ENCODE assay signal across 8 cellular contexts in the genomic region with DNA sequence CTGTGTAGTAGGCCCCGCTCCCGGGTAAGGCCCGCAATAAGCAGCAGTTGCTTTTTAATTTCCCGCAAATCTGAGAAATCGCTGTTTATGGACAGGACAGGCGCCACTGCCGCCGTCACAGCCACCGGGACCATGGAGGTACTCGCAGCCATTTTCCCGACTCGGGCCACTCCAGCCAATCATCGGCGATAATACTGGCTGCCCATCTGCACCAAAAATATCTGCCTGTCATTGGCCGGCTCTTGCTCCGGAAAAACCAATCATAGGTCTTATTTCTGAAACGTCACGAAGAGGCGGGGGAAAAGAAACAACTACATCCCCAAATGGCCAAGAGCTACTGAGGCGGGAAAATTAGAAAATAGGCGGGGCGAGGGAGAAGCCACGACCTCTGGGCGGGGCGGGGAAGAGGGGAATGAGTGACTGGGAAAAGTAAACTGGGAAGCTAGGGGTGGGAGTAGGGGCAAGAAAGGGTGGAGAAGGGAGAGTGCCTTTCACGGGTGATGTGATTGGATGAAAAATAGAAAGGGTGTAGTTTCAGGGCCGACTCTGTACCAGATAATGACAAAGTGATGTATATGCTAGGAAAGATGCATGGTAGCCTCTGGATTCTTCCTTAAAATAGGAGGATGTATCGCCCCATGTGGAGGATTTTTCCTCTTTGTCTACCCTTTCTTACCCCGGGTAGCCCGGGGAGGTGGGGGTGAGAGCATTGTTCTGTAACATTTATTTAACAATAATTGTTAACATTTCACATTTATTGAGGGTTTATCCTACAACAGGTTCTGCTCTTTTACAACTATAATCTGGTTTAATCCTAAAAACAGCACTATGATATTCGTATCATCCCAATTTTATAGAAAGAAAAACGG. TPM values are rescaled to one million over a fixed set of nuclear protein-coding genes. Genes with fewer than 3 reads are reported as not detected.
DNase-seq lines count a peak whose midpoint lies in the region; ATAC-seq, FAIRE-seq and TF ChIP-seq lines count a peak whose summit lies in the region.

A gene with protein sequence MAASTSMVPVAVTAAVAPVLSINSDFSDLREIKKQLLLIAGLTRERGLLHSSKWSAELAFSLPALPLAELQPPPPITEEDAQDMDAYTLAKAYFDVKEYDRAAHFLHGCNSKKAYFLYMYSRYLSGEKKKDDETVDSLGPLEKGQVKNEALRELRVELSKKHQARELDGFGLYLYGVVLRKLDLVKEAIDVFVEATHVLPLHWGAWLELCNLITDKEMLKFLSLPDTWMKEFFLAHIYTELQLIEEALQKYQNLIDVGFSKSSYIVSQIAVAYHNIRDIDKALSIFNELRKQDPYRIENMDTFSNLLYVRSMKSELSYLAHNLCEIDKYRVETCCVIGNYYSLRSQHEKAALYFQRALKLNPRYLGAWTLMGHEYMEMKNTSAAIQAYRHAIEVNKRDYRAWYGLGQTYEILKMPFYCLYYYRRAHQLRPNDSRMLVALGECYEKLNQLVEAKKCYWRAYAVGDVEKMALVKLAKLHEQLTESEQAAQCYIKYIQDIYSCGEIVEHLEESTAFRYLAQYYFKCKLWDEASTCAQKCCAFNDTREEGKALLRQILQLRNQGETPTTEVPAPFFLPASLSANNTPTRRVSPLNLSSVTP (minus strand): TSS at position 163 of the 869 bp plus-strand sequence. CDS start 11 bp downstream, at position 152.

- TF ChIP-seq POLR2A in endothelial cell of umbilical vein (IDR thresholded peaks at IDR 0.05; ENCODE audit: low read depth, low read length), result peak; percentile 27

- H3K27ac ChIP-seq in OCI-LY7 (ENCODE audit: low read depth, low read length, poor library complexity, severe bottlenecking), result peak within 1 kb of the TSS; percentile 43
- peak within 1 kb of the TSS; percentile 77 for H3K27ac ChIP-seq in endothelial cell of umbilical vein (ENCODE audit: insufficient read depth, low read depth, low read length)

- ATAC-seq in GM21526 (IDR thresholded peaks at IDR 0.05; ENCODE audit: low FRiP score, unreplicated experiment), result peak; percentile 96

- H4K20me1 ChIP-seq in OCI-LY7 (ENCODE audit: insufficient read depth, low read length) (no peaks in the 10 kb centered on the region), endothelial cell of umbilical vein (replicated peaks; ENCODE audit: control insufficient read depth, extremely low read depth, insufficient read depth, low read length) (no peaks in the 10 kb centered on the region)

- H3K9me2 ChIP-seq in OCI-LY7 (ENCODE audit: insufficient read depth, low read length), result no peaks in the 10 kb centered on the region

- no peaks in the 10 kb centered on the region for H3K9me1 ChIP-seq in endothelial cell of umbilical vein (replicated peaks; ENCODE audit: control insufficient read depth, extremely low read depth, insufficient read depth, low read length)

- H2AFZ ChIP-seq in OCI-LY7 (ENCODE audit: low read length) (peak within 1 kb of the TSS; percentile 99), endothelial cell of umbilical vein (ENCODE audit: low read depth, low read length) (peak within 1 kb of the TSS; percentile 96)

- peaks cover 43% of the 10 kb centered on the region for H3K79me2 ChIP-seq in OCI-LY7 (ENCODE audit: insufficient read depth, low read depth, low read length)
- H3K79me2 ChIP-seq in endothelial cell of umbilical vein (ENCODE audit: control insufficient read depth, insufficient read depth, low read length), result peaks cover 39% of the 10 kb centered on the region

- POLR2A ChIA-PET in OCI-LY7 (lab: Charles Lee), result interaction anchor here (0.5 to 1.8 kb wide), 14 partner anchors 10 to 141 kb away, joined by 3 to 7 read pairs (median 4); a partner anchor contains a TSS
- POLR2A ChIA-PET in endothelial cell of umbilical vein (lab: Charles Lee), result interaction anchor here (0.8 kb wide), 1 partner anchor 27 kb away, joined by 4 read pairs; no protein-coding TSS in a partner anchor

- H3K27me3 ChIP-seq in endothelial cell of umbilical vein (ENCODE audit: control insufficient read depth in 2 of 2, insufficient read depth in 2 of 2, low read length in 2 of 2), result no peaks in the 10 kb centered on the region

- dilution Hi-C loops in endothelial cell of umbilical vein (cut with MboI; ENCODE audit: extremely low pct_ligation_motif_present, low sequenced_read_pairs), result no loop called here

- H3K4me3 ChIP-seq in OCI-LY7 (ENCODE audit: low read depth, low read length, poor library complexity, severe bottlenecking) (peak within 1 kb of the TSS; percentile 97), endothelial cell of umbilical vein (replicated peaks in 1 of 3; ENCODE audit: insufficient read depth in 1 of 3, low read depth in 1 of 3, low read length in 3 of 3) (peak within 1 kb of the TSS; percentile 46 to 71 (median 61))

- H3K4me2 ChIP-seq in OCI-LY7 (ENCODE audit: low read length) (peak within 1 kb of the TSS; percentile 75), endothelial cell of umbilical vein (ENCODE audit: insufficient read depth, low read length) (peak within 1 kb of the TSS; percentile 84)

- H3K4me1 ChIP-seq in OCI-LY7 (ENCODE audit: insufficient read depth, low read length, poor library complexity, severe bottlenecking), result peaks cover 15% of the 10 kb centered on the region
- H3K4me1 ChIP-seq in endothelial cell of umbilical vein (ENCODE audit: control insufficient read depth, extremely low read depth, insufficient read depth, low read length), result peaks cover 11% of the 10 kb centered on the region

- TF ChIP-seq CTCF in D721Med (IDR thresholded peaks at IDR 0.05; ENCODE audit: insufficient read depth, missing control alignments) (no peak), OCI-LY7 (conservative IDR thresholded peaks at IDR 0.05; ENCODE audit: low read length) (no peak), endothelial cell of umbilical vein (IDR thresholded peaks at IDR 0.05; ENCODE audit: extremely low read depth in 1 of 2, insufficient read depth in 1 of 2, low read depth in 1 of 2, low read length in 2 of 2) (no peak)

- FAIRE-seq in D721Med (lab: Jason Lieb, UNC), result peak; percentile 32
- peak; percentile 100 for FAIRE-seq in endothelial cell of umbilical vein (lab: Jason Lieb, UNC)

- CTCF ChIA-PET in OCI-LY7 (lab: Charles Lee; ENCODE audit: unreplicated experiment) (interaction anchor here (0.6 kb wide), 1 partner anchor 139 kb away, joined by 3 read pairs; a partner anchor contains a TSS), endothelial cell of umbilical vein (lab: Charles Lee) (interaction anchor here (1.0 to 1.9 kb wide), 3 partner anchors 10 to 139 kb away, joined by 3 to 10 read pairs (median 4); a partner anchor contains a TSS)

- DNase-seq in D721Med (ENCODE audit: insufficient read length, low spot score), result peak; percentile 74
- peak; percentile 91 for DNase-seq in HuH-7.5 (ENCODE audit: low spot score)
- DNase-seq in OCI-LY7 (ENCODE audit: low spot score), result peak; percentile 98
- peak; percentile 75 for DNase-seq in activated T-cell treated with anti-CD3 and anti-CD28 coated beads for 1 hour (ENCODE audit: low read depth)
- peak; percentile 99 for DNase-seq in endothelial cell of umbilical vein (ENCODE audit: low read depth, low spot score)
- DNase-seq in midbrain (lab: John Stamatoyannopoulos, UW), result peak; percentile 97
- DNase-seq in stimulated activated CD8-positive, alpha-beta memory T cell treated with anti-CD3 and anti-CD28 coated beads, Interleukin-2, amount 100 ng/mL, for 1 hour (ENCODE audit: low read depth in 2 of 2), result peak; percentile 67 to 75

- peak within 1 kb of the TSS; percentile 91 for H3K9ac ChIP-seq in endothelial cell of umbilical vein (replicated peaks; ENCODE audit: extremely low read depth, insufficient read depth, low read length)

- H3K36me3 ChIP-seq in OCI-LY7 (ENCODE audit: insufficient read depth, low read length) (peaks cover 32% of the 10 kb centered on the region), endothelial cell of umbilical vein (ENCODE audit: control insufficient read depth in 2 of 2, extremely low read depth in 1 of 2, insufficient read depth in 2 of 2, low read length in 2 of 2) (no peaks in the 10 kb centered on the region)

- intact Hi-C loops in OCI-LY7 (cut with micrococcal nuclease; ENCODE audit: unreplicated experiment), result loop anchor here (2.0 to 5.0 kb wide), 3 partner anchors 35 to 361 kb away; a partner anchor contains a TSS
- intact Hi-C loops in endothelial cell of umbilical vein (cut with micrococcal nuclease), result loop anchor here (1.0 kb wide), 1 partner anchor 34 kb away; a partner anchor contains a TSS

- BruUV-seq in OCI-LY7 (replicated peaks; lab: Mats Ljungman, UMichigan) (TSS peak; percentile 78), endothelial cell of umbilical vein (replicated peaks; lab: Mats Ljungman, UMichigan) (TSS peak; percentile 79)

- H3K9me3 ChIP-seq in OCI-LY7 (ENCODE audit: low read length), result no peaks in the 10 kb centered on the region
- no peaks in the 10 kb centered on the region for H3K9me3 ChIP-seq in endothelial cell of umbilical vein (replicated peaks; ENCODE audit: control insufficient read depth, insufficient read depth, low read length)

TF ChIP-seq in endothelial cell of umbilical vein, 7 proteins besides CTCF, POLR2A, EP300 and RAD21:
- TF ChIP-seq JUN (IDR thresholded peaks at IDR 0.05; ENCODE audit: borderline replicate concordance, insufficient read depth, insufficient read length, low read depth), result no peak
- TF ChIP-seq POLR2AphosphoS5 (IDR thresholded peaks at IDR 0.05; ENCODE audit: insufficient read depth, low read depth, low read length), result peak; percentile 25
TF ChIP-seq in endothelial cell of umbilical vein: peak in this region for 1.

RNA-seq across cellular contexts. Expression of the gene that starts here (rescaled TPM):
- total RNA-seq in OCI-LY7 (2014; rRNA removed; shearing (Covaris generic)), result 31.8 and 46.7 TPM in 2 replicates
- 36.7 and 45.0 TPM in 2 replicates for total RNA-seq in OCI-LY7 (2022)
- total RNA-seq in endothelial cell of umbilical vein, result 39.4 and 41.2 TPM in 2 replicates
- polyA plus RNA-seq in endothelial cell of umbilical vein, result 25.2 and 28.5 TPM in 2 replicates
- polyA plus RNA-seq in endothelial cell of umbilical vein (2011; cell fraction: cytosol; rRNA removed), result 25.4 and 27.6 TPM in 2 replicates
- 38.6 and 43.6 TPM in 2 replicates for polyA plus RNA-seq in endothelial cell of umbilical vein (2011; cell fraction: nucleus; rRNA removed)
- polyA plus RNA-seq in endothelial cell of umbilical vein (2012), result 27.0 and 32.6 TPM in 2 replicates
- 46.0 and 48.8 TPM in 2 replicates for polyA minus RNA-seq in endothelial cell of umbilical vein
- 19.2 TPM for polyA minus RNA-seq in endothelial cell of umbilical vein (2011; cell fraction: cytosol; rRNA and poly(A)+ RNA removed)
- polyA minus RNA-seq in endothelial cell of umbilical vein (2011; cell fraction: nucleus; rRNA and poly(A)+ RNA removed), result 24.9 and 38.3 TPM in 2 replicates

Comparison
In these comparisons a context has a peak if more than half of its experiments do, and no peak if none do; other contexts are left out.
1. Peak in every context shown above with its lines: DNase-seq, ATAC-seq, H3K4me3 ChIP-seq and H3K27ac ChIP-seq.